ENCODE assay signal across 8 cellular contexts in genomic region chr1:170530972-170531757, GRCh38. TPM values are rescaled to one million over a fixed set of nuclear protein-coding genes. Genes with fewer than 3 reads are reported as not detected.
A peak's percentile ranks its signal among the peaks of the same experiment; 100 is the strongest.
DNase-seq lines count a peak whose midpoint lies in the region; ATAC-seq and TF ChIP-seq lines count a peak whose summit lies in the region.

No MANE protein-coding gene starts in this region.

- no peaks in the 10 kb centered on the region for H4K20me1 ChIP-seq in DOHH2 (ENCODE audit: control insufficient read depth, insufficient read depth, low read depth, low read length)
- H4K20me1 ChIP-seq in mammary epithelial cell (ENCODE audit: insufficient read depth, low read length), result no peaks in the 10 kb centered on the region

- peaks cover 2% of the 10 kb centered on the region for H3K79me1 ChIP-seq in mesenchymal stem cell (replicated peaks; ENCODE audit: low read length, poor library complexity, severe bottlenecking)

- in situ Hi-C loops in mammary epithelial cell (cut with MboI; ENCODE audit: low sequenced_read_pairs in 2 of 2), result no loop called here

- intact Hi-C loops in mammary epithelial cell (cut with micrococcal nuclease), result loop anchor here (5.0 kb wide), 5 partner anchors 84 to 604 kb away; partner anchors contain the start of genes KIFAP3 and PRRX1

- peaks cover 15% of the 10 kb centered on the region for H3K4me1 ChIP-seq in DOHH2 (ENCODE audit: control insufficient read depth, low read length)
- peaks cover 8% of the 10 kb centered on the region for H3K4me1 ChIP-seq in mammary epithelial cell (ENCODE audit: insufficient read depth, low read length)
- H3K4me1 ChIP-seq in mesenchymal stem cell (ENCODE audit: control insufficient read depth, insufficient read depth, low read depth, low read length), result no peaks in the 10 kb centered on the region

- H2BK120ac ChIP-seq in mesenchymal stem cell (ENCODE audit: low read depth, low read length), result peak overlapping the region; percentile 42

- peak overlapping the region; percentile 92 to 98 for H3K4ac ChIP-seq in mesenchymal stem cell (ENCODE audit: low read depth in 1 of 2, low read length in 2 of 2)

- H3K36me3 ChIP-seq in DOHH2 (ENCODE audit: control insufficient read depth, low read length) (peaks cover 12% of the 10 kb centered on the region), mammary epithelial cell (ENCODE audit: insufficient read depth, low read length) (no peaks in the 10 kb centered on the region), mesenchymal stem cell (ENCODE audit: control insufficient read depth in 1 of 2, insufficient read depth in 2 of 2, low read depth in 1 of 2, low read length in 2 of 2) (peaks cover 0 to 16% of the 10 kb centered on the region in 2 experiments)

- DNase-seq in mammary epithelial cell (no peak), mesenchymal stem cell (no peak), NCI-H345 treated with DMSO at 0.1 percent for 48 hours (lab: John Stamatoyannopoulos, UW; ENCODE audit: unreplicated experiment) (no peak), NCI-H510A (lab: John Stamatoyannopoulos, UW) (no peak)

- peak overlapping the region; percentile 92 for H2BK15ac ChIP-seq in mesenchymal stem cell (ENCODE audit: low read depth, poor library complexity, severe bottlenecking)

- H3K23ac ChIP-seq in mesenchymal stem cell (ENCODE audit: low read length in 2 of 2), result no peak overlapping the region

- H4K8ac ChIP-seq in mesenchymal stem cell (ENCODE audit: low read length), result peak overlapping the region; percentile 71

- 1% methylated on average over 19 of the region's 29 CpGs for WGBS in mammary epithelial cell (ENCODE audit: low coverage, missing lambda C conversion rate)
- 69% methylated on average over 23 of the region's 29 CpGs for WGBS in mesenchymal stem cell

- H3F3A ChIP-seq in DOHH2 (ENCODE audit: control insufficient read depth, insufficient read depth), result no peaks in the 10 kb centered on the region

- H3K18ac ChIP-seq in mesenchymal stem cell (ENCODE audit: low read depth in 1 of 2, low read length in 2 of 2), result peak overlapping the region; percentile 78 to 95

- peaks cover 2% of the 10 kb centered on the region; the same call in 1 of the 2 replicates for H3K27me3 ChIP-seq in DOHH2 (ENCODE audit: control insufficient read depth, low read length)
- H3K27me3 ChIP-seq in mammary epithelial cell (ENCODE audit: insufficient read depth, low read length), result no peaks in the 10 kb centered on the region
- peaks cover 0 to 2% of the 10 kb centered on the region in 2 experiments for H3K27me3 ChIP-seq in mesenchymal stem cell (ENCODE audit: control insufficient read depth in 1 of 2, insufficient read depth in 1 of 2, low read length in 2 of 2)

- H3K4me2 ChIP-seq in DOHH2 (ENCODE audit: low read length), result peak overlapping the region; percentile 72
- peak overlapping the region; percentile 90 for H3K4me2 ChIP-seq in mammary epithelial cell (ENCODE audit: insufficient read depth, low read depth, low read length)
- H3K4me2 ChIP-seq in mesenchymal stem cell (ENCODE audit: low read length, poor library complexity, severe bottlenecking), result peak overlapping the region; percentile 89

- H3K9ac ChIP-seq in mammary epithelial cell (ENCODE audit: insufficient read depth, low read length), result peak overlapping the region; percentile 100
- peak overlapping the region; percentile 98 for H3K9ac ChIP-seq in mesenchymal stem cell (ENCODE audit: low read length)

- no peak overlapping the region for H2BK12ac ChIP-seq in mesenchymal stem cell (ENCODE audit: low read length in 2 of 2)

- BruUV-seq in mammary epithelial cell (replicated peaks; lab: Mats Ljungman, UMichigan), result TSS peak; percentile 83

- H3K27ac ChIP-seq in DOHH2 (ENCODE audit: low read depth, low read length), result peak overlapping the region; percentile 63
- peak overlapping the region; percentile 97 for H3K27ac ChIP-seq in mammary epithelial cell (ENCODE audit: insufficient read depth, low read depth, low read length)
- peak overlapping the region; percentile 94 for H3K27ac ChIP-seq in mesenchymal stem cell (ENCODE audit: low read length, poor library complexity, severe bottlenecking)

- H3K4me3 ChIP-seq in DOHH2 (ENCODE audit: low read length), result peak overlapping the region; percentile 79
- peak overlapping the region; percentile 47 to 82 (median 81) for H3K4me3 ChIP-seq in mammary epithelial cell (replicated peaks in 1 of 3; ENCODE audit: insufficient read depth in 1 of 3, low read depth in 2 of 3, low read length in 3 of 3)
- peak overlapping the region; percentile 71 to 83 for H3K4me3 ChIP-seq in mesenchymal stem cell (ENCODE audit: insufficient read depth in 1 of 2, low read depth in 1 of 2, low read length in 2 of 2)

- H3K9me3 ChIP-seq in DOHH2 (ENCODE audit: control insufficient read depth, insufficient read depth, low read length) (no peaks in the 10 kb centered on the region), mammary epithelial cell (replicated peaks; ENCODE audit: insufficient read depth, low read length) (no peaks in the 10 kb centered on the region), mesenchymal stem cell (ENCODE audit: control insufficient read depth, low read length) (peaks cover 6% of the 10 kb centered on the region)

- TF ChIP-seq CTCF in DOHH2 (IDR thresholded peaks at IDR 0.05; ENCODE audit: low read depth, low read length, poor library complexity, severe bottlenecking), result no peak
- no peak for TF ChIP-seq CTCF in mammary epithelial cell (conservative IDR thresholded peaks at IDR 0.05 in 1 of 2, IDR thresholded peaks at IDR 0.05 in 1 of 2; ENCODE audit: extremely low read depth in 1 of 2, insufficient read depth in 1 of 2, low read depth in 1 of 2, low read length in 2 of 2)

- H3K79me2 ChIP-seq in DOHH2 (ENCODE audit: control insufficient read depth, low read length), result peaks cover 38% of the 10 kb centered on the region
- peaks cover 37% of the 10 kb centered on the region for H3K79me2 ChIP-seq in mammary epithelial cell (ENCODE audit: insufficient read depth, low read length)

- H3K9me2 ChIP-seq in DOHH2 (replicated peaks; ENCODE audit: control insufficient read depth, low read length), result no peaks in the 10 kb centered on the region; the same call in 1 of the 2 replicates

- H2AFZ ChIP-seq in mammary epithelial cell (ENCODE audit: low read depth, low read length) (peak overlapping the region; percentile 99), mesenchymal stem cell (ENCODE audit: low read depth, low read length) (no peak overlapping the region)

- H2AK5ac ChIP-seq in mesenchymal stem cell (ENCODE audit: low read length, severe bottlenecking), result no peak overlapping the region

- peak; percentile 13 for ATAC-seq in HG03175 (IDR thresholded peaks at IDR 0.05; ENCODE audit: unreplicated experiment)
- no peak for ATAC-seq in HG03045 (IDR thresholded peaks at IDR 0.05; ENCODE audit: unreplicated experiment)
- no peak for ATAC-seq in GM18498 (IDR thresholded peaks at IDR 0.05; ENCODE audit: unreplicated experiment)

- peak overlapping the region in 1 of 2 experiments; percentile 89 for H3K14ac ChIP-seq in mesenchymal stem cell (ENCODE audit: low read length in 2 of 2)

- dilution Hi-C loops in mammary epithelial cell (cut with HindIII; ENCODE audit: low sequenced_read_pairs), result no loop called here

- CTCF ChIA-PET in mammary epithelial cell (lab: Charles Lee; ENCODE audit: low non-redundant PET), result interaction anchor here (0.6 kb wide), 1 partner anchor 1328 kb away, joined by 3 read pairs; no protein-coding TSS in a partner anchor

- H2BK5ac ChIP-seq in mesenchymal stem cell (ENCODE audit: low read depth, low read length, poor library complexity, severe bottlenecking), result peak overlapping the region; percentile 21

- H4K91ac ChIP-seq in mesenchymal stem cell (ENCODE audit: low read length), result peak overlapping the region; percentile 79

RNA-seq across cellular contexts. Expression of gene GORAB, which starts 0.8 kb away (rescaled TPM):
- 1 to 10 TPM; 8.3 to 9.2 TPM for total RNA-seq in mammary epithelial cell
- polyA plus RNA-seq in mammary epithelial cell, result 4.1 TPM
- polyA minus RNA-seq in mammary epithelial cell, result 35.5 TPM
- 8.6 TPM for polyA plus RNA-seq in mesenchymal stem cell (2013, experiment 1 of 2)
- polyA plus RNA-seq in mesenchymal stem cell (2013, experiment 2 of 2), result 8.0 TPM
